ENCODE assay signal across 22 cellular contexts in genomic region chr4:54741161-54741560, GRCh38.
"Had no signal": no experiment of that assay in that cellular context is flagged by ENCODE, and none has a peak within 500 bp of the region (broad histone marks: within the 10 kb centered on the region; RNA-seq: fewer than 3 reads in every experiment).

No MANE protein-coding gene starts in this region.

- H3K27me3 ChIP-seq: adrenal gland, tibial artery had no signal

- H3K4me1 Mint-ChIP-seq: activated CD4-positive, alpha-beta T cell treated with anti-CD3 and anti-CD28 coated beads for 36 hours; activated T-helper 17 cell treated with anti-CD3 and anti-CD28 coated beads, Interleukin-2, amount 50 U/mL, for 72 hours; nephron progenitor cell had no signal

- H3K27ac ChIP-seq: adrenal gland, coronary artery, tibial artery had no signal

- H3K9me3 Mint-ChIP-seq: activated B cell treated with CpG ODN at 0.5 μM for 24 hours had no signal

- H3K27me3 Mint-ChIP-seq: activated B cell treated with CpG ODN at 0.5 μM for 24 hours; activated CD4-positive, alpha-beta T cell treated with anti-CD3 and anti-CD28 coated beads for 36 hours; activated T-cell treated with anti-CD3 and anti-CD28 coated beads, Interleukin-2, amount 50 U/mL, for 24 hours had no signal

- H3K27ac Mint-ChIP-seq: activated B cell treated with CpG ODN at 0.5 μM for 24 hours; activated CD4-positive, alpha-beta T cell treated with anti-CD3 and anti-CD28 coated beads for 36 hours; activated naive CD4-positive, alpha-beta T cell treated with anti-CD3 and anti-CD28 coated beads, Interleukin-2, amount 50 U/mL, for 72 hours; activated T-cell treated with anti-CD3 and anti-CD28 coated beads, Interleukin-2, amount 50 U/mL, for 24 hours; activated T-helper 17 cell treated with anti-CD3 and anti-CD28 coated beads, Interleukin-2, amount 50 U/mL, for 72 hours had no signal

- H3K9me3 ChIP-seq: adrenal gland, mucosa of descending colon, tibial artery had no signal

- H3K4me3 ChIP-seq: adrenal gland, coronary artery, mucosa of descending colon, tibial artery had no signal

- ATAC-seq: activated CD4-positive, alpha-beta T cell treated with anti-CD3 and anti-CD28 coated beads for 36 hours; activated naive CD4-positive, alpha-beta T cell treated with anti-CD3 and anti-CD28 coated beads, Interleukin-2, amount 50 U/mL, for 72 hours; activated T-helper 17 cell treated with anti-CD3 and anti-CD28 coated beads, Interleukin-2, amount 50 U/mL, for 72 hours; esophagus mucosa; left colon; mucosa of descending colon; SK-N-SH treated with all-trans-retinoic acid at 6 μM for 48 hours had no signal

- H3K36me3 ChIP-seq: adrenal gland had no signal

- H3K4me3 Mint-ChIP-seq: activated B cell treated with CpG ODN at 0.5 μM for 24 hours; activated CD4-positive, alpha-beta T cell treated with anti-CD3 and anti-CD28 coated beads for 36 hours; activated T-cell treated with anti-CD3 and anti-CD28 coated beads, Interleukin-2, amount 50 U/mL, for 24 hours; activated T-helper 17 cell treated with anti-CD3 and anti-CD28 coated beads, Interleukin-2, amount 50 U/mL, for 72 hours; nephron progenitor cell had no signal

- DNase-seq: activated B cell treated with CpG ODN at 0.5 μM for 24 hours; activated CD4-positive, alpha-beta T cell treated with anti-CD3 and anti-CD28 coated beads for 36 hours; activated CD4-positive, alpha-beta T cell treated with anti-CD3 and anti-CD28 coated beads, Interleukin-2, amount 50 U/mL, for 4 hours; activated CD8-positive, alpha-beta memory T cell treated with anti-CD3 and anti-CD28 coated beads for 24 hours; activated CD8-positive, alpha-beta memory T cell treated with anti-CD3 and anti-CD28 coated beads, Interleukin-2, amount 50 U/mL, for 4 hours; activated T-cell treated with anti-CD3 and anti-CD28 coated beads, Interleukin-2, amount 50 U/mL, for 24 hours; adrenal gland; cerebellar nuclear complex; effector CD8-positive, alpha-beta T cell; left colon; mesenchymal stem cell; mucosa of descending colon; nephron progenitor cell; stimulated activated CD4-positive, alpha-beta T cell treated with anti-CD3 and anti-CD28 coated beads, Interleukin-2, amount 100 ng/mL, for 48 hours; stimulated activated naive CD4-positive, alpha-beta T cell treated with Interleukin-2 at 50 U/mL for 16 hours; T-helper 1 cell; tibial artery had no signal

- H3K4me1 ChIP-seq: adrenal gland, tibial artery had no signal
